23 cellular contexts compared by ENCODE assay signal in the genomic region with DNA sequence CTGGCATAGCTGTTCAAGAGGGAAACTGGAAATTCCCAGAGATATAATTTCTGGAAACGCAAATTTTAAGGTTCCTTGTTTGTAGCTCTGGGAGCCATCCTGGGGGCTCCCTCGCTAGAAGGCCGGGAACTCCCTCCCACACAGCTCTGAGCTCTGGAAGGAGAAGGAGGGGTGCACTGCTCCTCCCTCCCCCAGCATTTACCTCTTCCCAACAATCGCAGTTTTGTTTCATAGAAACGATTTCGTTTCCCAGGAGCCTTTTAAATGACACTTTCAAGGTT. TPM values are rescaled to one million over a fixed set of nuclear protein-coding genes. Genes with fewer than 3 reads are reported as not detected.
"Had no signal": no experiment of that assay in that cellular context is flagged by ENCODE, and none has a peak within 500 bp of the region (broad histone marks: within the 10 kb centered on the region; RNA-seq: fewer than 3 reads in every experiment).

No MANE protein-coding gene starts in this region.

- H3K36me3 ChIP-seq: adrenal gland, lower lobe of right lung, ovary, sigmoid colon, spleen had no signal

- H3K9me3 ChIP-seq: adrenal gland, lower lobe of right lung, ovary, psoas muscle, sigmoid colon, spleen had no signal

- ATAC-seq: activated naive CD4-positive, alpha-beta T cell treated with anti-CD3 and anti-CD28 coated beads, Interleukin-2, amount 50 U/mL, for 72 hours; lower lobe of right lung; natural killer cell treated with Interleukin-12 subunit alpha and Interleukin-12 subunit beta and Interleukin-15 and Interleukin-18, amount 100 ng/mL, for 72 hours; stimulated activated naive B cell treated with anti-CD40 and anti-IgM and Interleukin-4, amounts not matched to agents 10 μg/mL and 1 μg/mL and 100 μg/mL, for 72 hours had no signal

- H3K4me3 Mint-ChIP-seq: activated T-helper 1 cell treated with anti-CD3 and anti-CD28 coated beads, Interleukin-12 subunit alpha, Interleukin-12 subunit beta, Interleukin-2, Interleukin-4 antibody, amounts not matched to agents 30 ng/mL and 10 ng/mL and 1 ng/mL, durations not matched to agents 14 hours and 24 hours and 36 hours; natural killer cell treated with Interleukin-12 subunit alpha and Interleukin-12 subunit beta and Interleukin-15 and Interleukin-18, amount 100 ng/mL, for 72 hours; stimulated activated naive B cell treated with anti-CD40 and anti-IgM and Interleukin-4, amounts not matched to agents 10 μg/mL and 1 μg/mL and 100 μg/mL, for 72 hours had no signal

- H3K27ac Mint-ChIP-seq: activated naive CD4-positive, alpha-beta T cell treated with anti-CD3 and anti-CD28 coated beads, Interleukin-2, amount 50 U/mL, for 72 hours; activated T-helper 1 cell treated with anti-CD3 and anti-CD28 coated beads, Interleukin-12 subunit alpha, Interleukin-12 subunit beta, Interleukin-2, Interleukin-4 antibody, amounts not matched to agents 30 ng/mL and 10 ng/mL and 1 ng/mL, durations not matched to agents 14 hours and 24 hours and 36 hours; natural killer cell treated with Interleukin-12 subunit alpha and Interleukin-12 subunit beta and Interleukin-15 and Interleukin-18, amount 100 ng/mL, for 72 hours; stimulated activated naive B cell treated with anti-CD40 and anti-IgM and Interleukin-4, amounts not matched to agents 10 μg/mL and 1 μg/mL and 100 μg/mL, for 72 hours had no signal

- H3K27ac ChIP-seq: adrenal gland, dorsolateral prefrontal cortex, epithelial cell of prostate, lower lobe of right lung, ovary, psoas muscle, sigmoid colon, spleen had no signal

- H3K27me3 ChIP-seq: adrenal gland, ovary had no signal

- H3K4me1 ChIP-seq: adrenal gland, lower lobe of right lung, psoas muscle, sigmoid colon had no signal

- H3K4me3 ChIP-seq: adrenal gland, dorsolateral prefrontal cortex, lower lobe of right lung, ovary, psoas muscle, sigmoid colon, spleen had no signal

- H3K9me3 Mint-ChIP-seq: activated naive CD4-positive, alpha-beta T cell treated with anti-CD3 and anti-CD28 coated beads, Interleukin-2, amount 50 U/mL, for 72 hours; activated T-helper 1 cell treated with anti-CD3 and anti-CD28 coated beads, Interleukin-12 subunit alpha, Interleukin-12 subunit beta, Interleukin-2, Interleukin-4 antibody, amounts not matched to agents 30 ng/mL and 10 ng/mL and 1 ng/mL, durations not matched to agents 14 hours and 24 hours and 36 hours; natural killer cell treated with Interleukin-12 subunit alpha and Interleukin-12 subunit beta and Interleukin-15 and Interleukin-18, amount 100 ng/mL, for 72 hours; stimulated activated naive B cell treated with anti-CD40 and anti-IgM and Interleukin-4, amounts not matched to agents 10 μg/mL and 1 μg/mL and 100 μg/mL, for 72 hours had no signal

- DNase-seq: activated CD4-positive, alpha-beta T cell treated with anti-CD3 and anti-CD28 coated beads, Interleukin-2, amount 50 U/mL, for 4 hours; activated gamma-delta T cell treated with Interleukin-2 at 50 U/mL for 16 hours; activated T-cell treated with anti-CD3 and anti-CD28 coated beads for 4 hours; dorsolateral prefrontal cortex; foreskin fibroblast; hippocampal formation; islet precursor cell; lower lobe of right lung; ovary; psoas muscle; sigmoid colon; spleen; stimulated activated naive B cell treated with anti-CD40 and anti-IgM and Interleukin-4, amounts not matched to agents 10 μg/mL and 1 μg/mL and 100 μg/mL, for 72 hours had no signal

- H3K36me3 Mint-ChIP-seq: activated naive CD4-positive, alpha-beta T cell treated with anti-CD3 and anti-CD28 coated beads, Interleukin-2, amount 50 U/mL, for 72 hours; natural killer cell treated with Interleukin-12 subunit alpha and Interleukin-12 subunit beta and Interleukin-15 and Interleukin-18, amount 100 ng/mL, for 72 hours; stimulated activated naive B cell treated with anti-CD40 and anti-IgM and Interleukin-4, amounts not matched to agents 10 μg/mL and 1 μg/mL and 100 μg/mL, for 72 hours had no signal

RNA-seq across cellular contexts. Expression of a gene that starts 14.0 kb away (rescaled TPM):
- total RNA-seq: activated naive CD4-positive, alpha-beta T cell treated with anti-CD3 and anti-CD28 coated beads, Interleukin-2, amount 50 U/mL, for 72 hours; activated T-helper 1 cell treated with anti-CD3 and anti-CD28 coated beads, Interleukin-12 subunit alpha, Interleukin-12 subunit beta, Interleukin-2, Interleukin-4 antibody, amounts not matched to agents 30 ng/mL and 10 ng/mL and 1 ng/mL, durations not matched to agents 14 hours and 24 hours and 36 hours; cardiac septum; glomerular endothelial cell; mesenteric fat pad; natural killer cell treated with Interleukin-12 subunit alpha and Interleukin-12 subunit beta and Interleukin-15 and Interleukin-18, amount 100 ng/mL, for 72 hours; psoas muscle; sigmoid colon; spleen; T-helper 2 cell treated with Interferon-gamma antibody and Interleukin-4, amounts not matched to agents 100 ng/mL and 5 ng/mL, for 36 hours had no signal

RNA-seq across cellular contexts. Expression of a gene that starts 19.6 kb away (rescaled TPM):
- total RNA-seq: left colon; lower lobe of right lung; mesenteric fat pad; natural killer cell treated with Interleukin-12 subunit alpha and Interleukin-12 subunit beta and Interleukin-15 and Interleukin-18, amount 100 ng/mL, for 72 hours; psoas muscle; T-helper 2 cell treated with Interferon-gamma antibody and Interleukin-4, amounts not matched to agents 100 ng/mL and 5 ng/mL, for 36 hours had no signal

RNA-seq across cellular contexts. Expression of a gene that starts 48.7 kb away (rescaled TPM):
- total RNA-seq: activated naive CD4-positive, alpha-beta T cell treated with anti-CD3 and anti-CD28 coated beads, Interleukin-2, amount 50 U/mL, for 72 hours; activated T-helper 1 cell treated with anti-CD3 and anti-CD28 coated beads, Interleukin-12 subunit alpha, Interleukin-12 subunit beta, Interleukin-2, Interleukin-4 antibody, amounts not matched to agents 30 ng/mL and 10 ng/mL and 1 ng/mL, durations not matched to agents 14 hours and 24 hours and 36 hours; natural killer cell treated with Interleukin-12 subunit alpha and Interleukin-12 subunit beta and Interleukin-15 and Interleukin-18, amount 100 ng/mL, for 72 hours; T-helper 2 cell treated with Interferon-gamma antibody and Interleukin-4, amounts not matched to agents 100 ng/mL and 5 ng/mL, for 36 hours had no signal
